In the genomic region with DNA sequence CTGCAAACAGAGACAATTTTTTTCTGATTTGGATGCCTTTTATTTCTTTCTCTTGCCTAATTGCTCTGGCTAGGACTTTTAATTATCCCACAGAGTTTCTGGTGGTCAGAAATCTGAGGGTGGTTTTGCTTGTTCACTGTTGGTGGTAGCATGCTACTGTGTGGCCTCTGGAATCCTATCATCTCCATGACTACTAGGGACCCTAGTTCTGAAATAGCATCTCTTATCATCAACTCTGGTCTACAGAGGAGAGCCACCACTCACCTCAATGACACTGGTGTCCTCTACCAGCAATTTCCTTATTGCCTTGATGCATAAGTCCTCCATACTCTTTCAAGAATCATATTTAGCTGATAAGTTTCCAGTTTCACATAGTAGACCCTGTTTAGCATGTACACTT, we compare ENCODE assay signal across 1 cellular context.
A peak's percentile ranks its signal among the peaks of the same experiment; 100 is the strongest.
TF ChIP-seq lines count a peak whose summit lies in the region.

No MANE protein-coding gene starts in this region.

TF ChIP-seq in K562, 482 proteins besides CTCF, POLR2A, EP300 and RAD21:
- TF ChIP-seq MYNN (IDR thresholded peaks at IDR 0.05) = peak; percentile 94
- TF ChIP-seq MYNN (CRISPR knock-in tag; IDR thresholded peaks at IDR 0.05) = no peak
- TF ChIP-seq, protein P1, sequence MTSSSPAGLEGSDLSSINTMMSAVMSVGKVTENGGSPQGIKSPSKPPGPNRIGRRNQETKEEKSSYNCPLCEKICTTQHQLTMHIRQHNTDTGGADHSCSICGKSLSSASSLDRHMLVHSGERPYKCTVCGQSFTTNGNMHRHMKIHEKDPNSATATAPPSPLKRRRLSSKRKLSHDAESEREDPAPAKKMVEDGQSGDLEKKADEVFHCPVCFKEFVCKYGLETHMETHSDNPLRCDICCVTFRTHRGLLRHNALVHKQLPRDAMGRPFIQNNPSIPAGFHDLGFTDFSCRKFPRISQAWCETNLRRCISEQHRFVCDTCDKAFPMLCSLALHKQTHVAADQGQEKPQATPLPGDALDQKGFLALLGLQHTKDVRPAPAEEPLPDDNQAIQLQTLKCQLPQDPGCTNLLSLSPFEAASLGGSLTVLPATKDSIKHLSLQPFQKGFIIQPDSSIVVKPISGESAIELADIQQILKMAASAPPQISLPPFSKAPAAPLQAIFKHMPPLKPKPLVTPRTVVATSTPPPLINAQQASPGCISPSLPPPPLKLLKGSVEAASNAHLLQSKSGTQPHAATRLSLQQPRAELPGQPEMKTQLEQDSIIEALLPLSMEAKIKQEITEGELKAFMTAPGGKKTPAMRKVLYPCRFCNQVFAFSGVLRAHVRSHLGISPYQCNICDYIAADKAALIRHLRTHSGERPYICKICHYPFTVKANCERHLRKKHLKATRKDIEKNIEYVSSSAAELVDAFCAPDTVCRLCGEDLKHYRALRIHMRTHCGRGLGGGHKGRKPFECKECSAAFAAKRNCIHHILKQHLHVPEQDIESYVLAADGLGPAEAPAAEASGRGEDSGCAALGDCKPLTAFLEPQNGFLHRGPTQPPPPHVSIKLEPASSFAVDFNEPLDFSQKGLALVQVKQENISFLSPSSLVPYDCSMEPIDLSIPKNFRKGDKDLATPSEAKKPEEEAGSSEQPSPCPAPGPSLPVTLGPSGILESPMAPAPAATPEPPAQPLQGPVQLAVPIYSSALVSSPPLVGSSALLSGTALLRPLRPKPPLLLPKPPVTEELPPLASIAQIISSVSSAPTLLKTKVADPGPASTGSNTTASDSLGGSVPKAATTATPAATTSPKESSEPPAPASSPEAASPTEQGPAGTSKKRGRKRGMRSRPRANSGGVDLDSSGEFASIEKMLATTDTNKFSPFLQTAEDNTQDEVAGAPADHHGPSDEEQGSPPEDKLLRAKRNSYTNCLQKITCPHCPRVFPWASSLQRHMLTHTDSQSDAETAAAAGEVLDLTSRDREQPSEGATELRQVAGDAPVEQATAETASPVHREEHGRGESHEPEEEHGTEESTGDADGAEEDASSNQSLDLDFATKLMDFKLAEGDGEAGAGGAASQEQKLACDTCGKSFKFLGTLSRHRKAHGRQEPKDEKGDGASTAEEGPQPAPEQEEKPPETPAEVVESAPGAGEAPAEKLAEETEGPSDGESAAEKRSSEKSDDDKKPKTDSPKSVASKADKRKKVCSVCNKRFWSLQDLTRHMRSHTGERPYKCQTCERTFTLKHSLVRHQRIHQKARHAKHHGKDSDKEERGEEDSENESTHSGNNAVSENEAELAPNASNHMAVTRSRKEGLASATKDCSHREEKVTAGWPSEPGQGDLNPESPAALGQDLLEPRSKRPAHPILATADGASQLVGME (CRISPR knock-in tag; IDR thresholded peaks at IDR 0.05) = no peak
- no peak for TF ChIP-seq PURB (CRISPR knock-in tag; IDR thresholded peaks at IDR 0.05; ENCODE audit: low read depth)
- peak; percentile 51 for TF ChIP-seq RFX1 (IDR thresholded peaks at IDR 0.05)
- TF ChIP-seq KAT7 (CRISPR knock-in tag; IDR thresholded peaks at IDR 0.05; ENCODE audit: borderline replicate concordance) = no peak
- TF ChIP-seq, protein P2, sequence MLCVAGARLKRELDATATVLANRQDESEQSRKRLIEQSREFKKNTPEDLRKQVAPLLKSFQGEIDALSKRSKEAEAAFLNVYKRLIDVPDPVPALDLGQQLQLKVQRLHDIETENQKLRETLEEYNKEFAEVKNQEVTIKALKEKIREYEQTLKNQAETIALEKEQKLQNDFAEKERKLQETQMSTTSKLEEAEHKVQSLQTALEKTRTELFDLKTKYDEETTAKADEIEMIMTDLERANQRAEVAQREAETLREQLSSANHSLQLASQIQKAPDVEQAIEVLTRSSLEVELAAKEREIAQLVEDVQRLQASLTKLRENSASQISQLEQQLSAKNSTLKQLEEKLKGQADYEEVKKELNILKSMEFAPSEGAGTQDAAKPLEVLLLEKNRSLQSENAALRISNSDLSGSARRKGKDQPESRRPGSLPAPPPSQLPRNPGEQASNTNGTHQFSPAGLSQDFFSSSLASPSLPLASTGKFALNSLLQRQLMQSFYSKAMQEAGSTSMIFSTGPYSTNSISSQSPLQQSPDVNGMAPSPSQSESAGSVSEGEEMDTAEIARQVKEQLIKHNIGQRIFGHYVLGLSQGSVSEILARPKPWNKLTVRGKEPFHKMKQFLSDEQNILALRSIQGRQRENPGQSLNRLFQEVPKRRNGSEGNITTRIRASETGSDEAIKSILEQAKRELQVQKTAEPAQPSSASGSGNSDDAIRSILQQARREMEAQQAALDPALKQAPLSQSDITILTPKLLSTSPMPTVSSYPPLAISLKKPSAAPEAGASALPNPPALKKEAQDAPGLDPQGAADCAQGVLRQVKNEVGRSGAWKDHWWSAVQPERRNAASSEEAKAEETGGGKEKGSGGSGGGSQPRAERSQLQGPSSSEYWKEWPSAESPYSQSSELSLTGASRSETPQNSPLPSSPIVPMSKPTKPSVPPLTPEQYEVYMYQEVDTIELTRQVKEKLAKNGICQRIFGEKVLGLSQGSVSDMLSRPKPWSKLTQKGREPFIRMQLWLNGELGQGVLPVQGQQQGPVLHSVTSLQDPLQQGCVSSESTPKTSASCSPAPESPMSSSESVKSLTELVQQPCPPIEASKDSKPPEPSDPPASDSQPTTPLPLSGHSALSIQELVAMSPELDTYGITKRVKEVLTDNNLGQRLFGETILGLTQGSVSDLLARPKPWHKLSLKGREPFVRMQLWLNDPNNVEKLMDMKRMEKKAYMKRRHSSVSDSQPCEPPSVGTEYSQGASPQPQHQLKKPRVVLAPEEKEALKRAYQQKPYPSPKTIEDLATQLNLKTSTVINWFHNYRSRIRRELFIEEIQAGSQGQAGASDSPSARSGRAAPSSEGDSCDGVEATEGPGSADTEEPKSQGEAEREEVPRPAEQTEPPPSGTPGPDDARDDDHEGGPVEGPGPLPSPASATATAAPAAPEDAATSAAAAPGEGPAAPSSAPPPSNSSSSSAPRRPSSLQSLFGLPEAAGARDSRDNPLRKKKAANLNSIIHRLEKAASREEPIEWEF (CRISPR knock-in tag; IDR thresholded peaks at IDR 0.05) = no peak
- no peak for TF ChIP-seq ZNF79 (CRISPR knock-in tag; IDR thresholded peaks at IDR 0.05; ENCODE audit: low read depth)
- no peak for TF ChIP-seq RUNX1 (IDR thresholded peaks at IDR 0.05; ENCODE audit: low read depth)
- TF ChIP-seq, protein P3, sequence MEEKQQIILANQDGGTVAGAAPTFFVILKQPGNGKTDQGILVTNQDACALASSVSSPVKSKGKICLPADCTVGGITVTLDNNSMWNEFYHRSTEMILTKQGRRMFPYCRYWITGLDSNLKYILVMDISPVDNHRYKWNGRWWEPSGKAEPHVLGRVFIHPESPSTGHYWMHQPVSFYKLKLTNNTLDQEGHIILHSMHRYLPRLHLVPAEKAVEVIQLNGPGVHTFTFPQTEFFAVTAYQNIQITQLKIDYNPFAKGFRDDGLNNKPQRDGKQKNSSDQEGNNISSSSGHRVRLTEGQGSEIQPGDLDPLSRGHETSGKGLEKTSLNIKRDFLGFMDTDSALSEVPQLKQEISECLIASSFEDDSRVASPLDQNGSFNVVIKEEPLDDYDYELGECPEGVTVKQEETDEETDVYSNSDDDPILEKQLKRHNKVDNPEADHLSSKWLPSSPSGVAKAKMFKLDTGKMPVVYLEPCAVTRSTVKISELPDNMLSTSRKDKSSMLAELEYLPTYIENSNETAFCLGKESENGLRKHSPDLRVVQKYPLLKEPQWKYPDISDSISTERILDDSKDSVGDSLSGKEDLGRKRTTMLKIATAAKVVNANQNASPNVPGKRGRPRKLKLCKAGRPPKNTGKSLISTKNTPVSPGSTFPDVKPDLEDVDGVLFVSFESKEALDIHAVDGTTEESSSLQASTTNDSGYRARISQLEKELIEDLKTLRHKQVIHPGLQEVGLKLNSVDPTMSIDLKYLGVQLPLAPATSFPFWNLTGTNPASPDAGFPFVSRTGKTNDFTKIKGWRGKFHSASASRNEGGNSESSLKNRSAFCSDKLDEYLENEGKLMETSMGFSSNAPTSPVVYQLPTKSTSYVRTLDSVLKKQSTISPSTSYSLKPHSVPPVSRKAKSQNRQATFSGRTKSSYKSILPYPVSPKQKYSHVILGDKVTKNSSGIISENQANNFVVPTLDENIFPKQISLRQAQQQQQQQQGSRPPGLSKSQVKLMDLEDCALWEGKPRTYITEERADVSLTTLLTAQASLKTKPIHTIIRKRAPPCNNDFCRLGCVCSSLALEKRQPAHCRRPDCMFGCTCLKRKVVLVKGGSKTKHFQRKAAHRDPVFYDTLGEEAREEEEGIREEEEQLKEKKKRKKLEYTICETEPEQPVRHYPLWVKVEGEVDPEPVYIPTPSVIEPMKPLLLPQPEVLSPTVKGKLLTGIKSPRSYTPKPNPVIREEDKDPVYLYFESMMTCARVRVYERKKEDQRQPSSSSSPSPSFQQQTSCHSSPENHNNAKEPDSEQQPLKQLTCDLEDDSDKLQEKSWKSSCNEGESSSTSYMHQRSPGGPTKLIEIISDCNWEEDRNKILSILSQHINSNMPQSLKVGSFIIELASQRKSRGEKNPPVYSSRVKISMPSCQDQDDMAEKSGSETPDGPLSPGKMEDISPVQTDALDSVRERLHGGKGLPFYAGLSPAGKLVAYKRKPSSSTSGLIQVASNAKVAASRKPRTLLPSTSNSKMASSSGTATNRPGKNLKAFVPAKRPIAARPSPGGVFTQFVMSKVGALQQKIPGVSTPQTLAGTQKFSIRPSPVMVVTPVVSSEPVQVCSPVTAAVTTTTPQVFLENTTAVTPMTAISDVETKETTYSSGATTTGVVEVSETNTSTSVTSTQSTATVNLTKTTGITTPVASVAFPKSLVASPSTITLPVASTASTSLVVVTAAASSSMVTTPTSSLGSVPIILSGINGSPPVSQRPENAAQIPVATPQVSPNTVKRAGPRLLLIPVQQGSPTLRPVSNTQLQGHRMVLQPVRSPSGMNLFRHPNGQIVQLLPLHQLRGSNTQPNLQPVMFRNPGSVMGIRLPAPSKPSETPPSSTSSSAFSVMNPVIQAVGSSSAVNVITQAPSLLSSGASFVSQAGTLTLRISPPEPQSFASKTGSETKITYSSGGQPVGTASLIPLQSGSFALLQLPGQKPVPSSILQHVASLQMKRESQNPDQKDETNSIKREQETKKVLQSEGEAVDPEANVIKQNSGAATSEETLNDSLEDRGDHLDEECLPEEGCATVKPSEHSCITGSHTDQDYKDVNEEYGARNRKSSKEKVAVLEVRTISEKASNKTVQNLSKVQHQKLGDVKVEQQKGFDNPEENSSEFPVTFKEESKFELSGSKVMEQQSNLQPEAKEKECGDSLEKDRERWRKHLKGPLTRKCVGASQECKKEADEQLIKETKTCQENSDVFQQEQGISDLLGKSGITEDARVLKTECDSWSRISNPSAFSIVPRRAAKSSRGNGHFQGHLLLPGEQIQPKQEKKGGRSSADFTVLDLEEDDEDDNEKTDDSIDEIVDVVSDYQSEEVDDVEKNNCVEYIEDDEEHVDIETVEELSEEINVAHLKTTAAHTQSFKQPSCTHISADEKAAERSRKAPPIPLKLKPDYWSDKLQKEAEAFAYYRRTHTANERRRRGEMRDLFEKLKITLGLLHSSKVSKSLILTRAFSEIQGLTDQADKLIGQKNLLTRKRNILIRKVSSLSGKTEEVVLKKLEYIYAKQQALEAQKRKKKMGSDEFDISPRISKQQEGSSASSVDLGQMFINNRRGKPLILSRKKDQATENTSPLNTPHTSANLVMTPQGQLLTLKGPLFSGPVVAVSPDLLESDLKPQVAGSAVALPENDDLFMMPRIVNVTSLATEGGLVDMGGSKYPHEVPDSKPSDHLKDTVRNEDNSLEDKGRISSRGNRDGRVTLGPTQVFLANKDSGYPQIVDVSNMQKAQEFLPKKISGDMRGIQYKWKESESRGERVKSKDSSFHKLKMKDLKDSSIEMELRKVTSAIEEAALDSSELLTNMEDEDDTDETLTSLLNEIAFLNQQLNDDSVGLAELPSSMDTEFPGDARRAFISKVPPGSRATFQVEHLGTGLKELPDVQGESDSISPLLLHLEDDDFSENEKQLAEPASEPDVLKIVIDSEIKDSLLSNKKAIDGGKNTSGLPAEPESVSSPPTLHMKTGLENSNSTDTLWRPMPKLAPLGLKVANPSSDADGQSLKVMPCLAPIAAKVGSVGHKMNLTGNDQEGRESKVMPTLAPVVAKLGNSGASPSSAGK (IDR thresholded peaks at IDR 0.05) = no peak
- TF ChIP-seq HMGN3 (IDR thresholded peaks at IDR 0.05; ENCODE audit: borderline replicate concordance, extremely low read depth, insufficient read length, low read depth, low read length) = no peak
